24 cellular contexts compared by ENCODE assay signal in genomic region chr22:47133263-47133662, GRCh38.
DNase-seq lines count a peak whose midpoint lies in the region; ATAC-seq and TF ChIP-seq lines count a peak whose summit lies in the region.
"Had no signal": no experiment of that assay in that cellular context is flagged by ENCODE, and none has a peak within 500 bp of the region (broad histone marks: within the 10 kb centered on the region; RNA-seq: fewer than 3 reads in every experiment).

No MANE protein-coding gene starts in this region.

- H3K27ac ChIP-seq in H9 (ENCODE audit: insufficient read length, low read depth, low read length) (no peak overlapping the region), endodermal cell (ENCODE audit: low read depth, low read length) (no peak overlapping the region), neuronal stem cell (replicated peaks; ENCODE audit: low read length) (no peak overlapping the region)
- H3K27ac ChIP-seq: C4-2B, HL-60, KMS-11 had no signal

- H3K23me2 ChIP-seq in H9 (ENCODE audit: insufficient read length, low read depth, low read length, poor library complexity, severe bottlenecking), result no peaks in the 10 kb centered on the region

- H3K36me3 Mint-ChIP-seq in H9 (ENCODE audit: insufficient read depth in 1 of 3, low read depth in 3 of 3), result peaks cover 0 to 7% (median 0%) of the 10 kb centered on the region in 3 experiments; a peak in 3 of 7 replicates
- H3K36me3 Mint-ChIP-seq in endodermal cell (ENCODE audit: low read depth), result peaks cover 8% of the 10 kb centered on the region
- H3K36me3 Mint-ChIP-seq in stimulated activated naive B cell treated with anti-CD40 and anti-IgM and Interleukin-4, amounts not matched to agents 10 μg/mL and 1 μg/mL and 100 μg/mL, for 72 hours, result peaks cover 24 to 49% of the 10 kb centered on the region in 2 donors
- H3K36me3 Mint-ChIP-seq: IgD-negative memory B cell had no signal

- no peak; the same call in 1 of the 2 replicates for TF ChIP-seq CTCF in AG10803 (conservative IDR thresholded peaks at IDR 0.05; ENCODE audit: low read length)
- TF ChIP-seq CTCF in H9 (conservative IDR thresholded peaks at IDR 0.05), result peak; percentile 16; the same call in 1 of the 3 replicates
- no peak for TF ChIP-seq CTCF in endodermal cell (conservative IDR thresholded peaks at IDR 0.05)

- no peak overlapping the region for H3K18ac ChIP-seq in H9 (ENCODE audit: insufficient read length, low read depth, low read length)
- H3K18ac ChIP-seq in neuronal stem cell (ENCODE audit: low read length), result no peak overlapping the region

- H4K20me1 ChIP-seq in H9 (ENCODE audit: control insufficient read depth, insufficient read depth, insufficient read length), result no peaks in the 10 kb centered on the region

- no peak overlapping the region for H4K5ac ChIP-seq in H9 (ENCODE audit: insufficient read length, low read depth, low read length)

- H2BK5ac ChIP-seq in H9 (ENCODE audit: insufficient read length, low read length) (no peak overlapping the region), neuronal stem cell (ENCODE audit: low read length) (no peak overlapping the region)

- H3K79me1 ChIP-seq in H9 (ENCODE audit: insufficient read depth, low read depth, low read length, poor library complexity, severe bottlenecking) (no peaks in the 10 kb centered on the region), neuronal stem cell (ENCODE audit: low read depth, low read length) (no peaks in the 10 kb centered on the region)

- H2AFZ ChIP-seq in H9 (ENCODE audit: low read length) (no peak overlapping the region), neuronal stem cell (ENCODE audit: low read length) (no peak overlapping the region)

- no peak overlapping the region for H2BK20ac ChIP-seq in H9 (ENCODE audit: low read depth, low read length, poor library complexity, severe bottlenecking)

- no peak overlapping the region for H3K56ac ChIP-seq in H9 (ENCODE audit: insufficient read length, low read depth, low read length)

- H3K27me3 Mint-ChIP-seq in H9 (ENCODE audit: low read depth), result peaks cover 4% of the 10 kb centered on the region; the same call in 1 of the 2 replicates
- H3K27me3 Mint-ChIP-seq in endodermal cell (ENCODE audit: insufficient read depth), result no peaks in the 10 kb centered on the region
- no peaks in the 10 kb centered on the region for H3K27me3 Mint-ChIP-seq in stimulated activated naive B cell treated with anti-CD40 and anti-IgM and Interleukin-4, amounts not matched to agents 10 μg/mL and 1 μg/mL and 100 μg/mL, for 72 hours
- H3K27me3 Mint-ChIP-seq: B cell, IgD-negative memory B cell had no signal

- H3K9ac ChIP-seq in H9 (ENCODE audit: extremely low read depth, insufficient read length, low read length), result no peak overlapping the region
- H3K9ac ChIP-seq in endodermal cell (ENCODE audit: extremely low read depth, low read length, poor library complexity, severe bottlenecking), result no peak overlapping the region
- no peak overlapping the region for H3K9ac ChIP-seq in neuronal stem cell (ENCODE audit: low read depth, low read length, poor library complexity)
- H3K9ac ChIP-seq: KMS-11 had no signal

- H3K4me1 Mint-ChIP-seq in H9, result peaks cover 9 to 11% of the 10 kb centered on the region in 2 experiments
- peaks cover 6% of the 10 kb centered on the region for H3K4me1 Mint-ChIP-seq in endodermal cell
- peaks cover 2 to 7% of the 10 kb centered on the region in 2 donors for H3K4me1 Mint-ChIP-seq in stimulated activated naive B cell treated with anti-CD40 and anti-IgM and Interleukin-4, amounts not matched to agents 10 μg/mL and 1 μg/mL and 100 μg/mL, for 72 hours

- peak; percentile 20 for DNase-seq in AG10803 (ENCODE audit: low read depth)
- no peak for DNase-seq in H9
- peak; percentile 61 for DNase-seq in endodermal cell
- no peak for DNase-seq in neuronal stem cell (ENCODE audit: low spot score)
- DNase-seq in stimulated activated naive B cell treated with anti-CD40 and anti-IgM and Interleukin-4, amounts not matched to agents 10 μg/mL and 1 μg/mL and 100 μg/mL, for 72 hours, result no peak
- DNase-seq: Caco-2; CD8-positive, alpha-beta T cell; GDM1; MM.1S; NCI-H1694 treated with DMSO at 0.1 percent for 48 hours; NCI-H2081; NCI-H2171; NCI-H226; NCI-H510A; NCI-H774 had no signal

- no peak overlapping the region for H2BK15ac ChIP-seq in H9 (ENCODE audit: low read depth, low read length)
- H2BK15ac ChIP-seq in neuronal stem cell (ENCODE audit: low read length), result no peak overlapping the region

- H3K4me2 ChIP-seq in H9 (ENCODE audit: insufficient read depth, insufficient read length, low read length) (no peak overlapping the region), neuronal stem cell (ENCODE audit: insufficient read depth, low read length, poor library complexity, severe bottlenecking) (no peak overlapping the region)
- H3K4me2 ChIP-seq: KMS-11 had no signal

- H3K27ac Mint-ChIP-seq in H9, result no peak overlapping the region
- no peak overlapping the region for H3K27ac Mint-ChIP-seq in endodermal cell
- no peak overlapping the region for H3K27ac Mint-ChIP-seq in stimulated activated naive B cell treated with anti-CD40 and anti-IgM and Interleukin-4, amounts not matched to agents 10 μg/mL and 1 μg/mL and 100 μg/mL, for 72 hours
- H3K27ac Mint-ChIP-seq: B cell; CD8-positive, alpha-beta T cell had no signal

- H3K9me3 Mint-ChIP-seq in H9, result peaks cover 0 to 2% of the 10 kb centered on the region in 2 experiments; a peak in 1 of 5 replicates
- H3K9me3 Mint-ChIP-seq in endodermal cell, result no peaks in the 10 kb centered on the region
- H3K9me3 Mint-ChIP-seq in stimulated activated naive B cell treated with anti-CD40 and anti-IgM and Interleukin-4, amounts not matched to agents 10 μg/mL and 1 μg/mL and 100 μg/mL, for 72 hours, result no peaks in the 10 kb centered on the region
- H3K9me3 Mint-ChIP-seq: CD8-positive, alpha-beta T cell; IgD-negative memory B cell had no signal

- H2AK5ac ChIP-seq in H9 (ENCODE audit: insufficient read length, low read length), result no peak overlapping the region
- H2AK5ac ChIP-seq in neuronal stem cell (ENCODE audit: low read depth, low read length), result no peak overlapping the region

- H3K4ac ChIP-seq in H9 (ENCODE audit: low read depth, low read length), result no peak overlapping the region
- H3K4ac ChIP-seq in neuronal stem cell (ENCODE audit: low read length), result no peak overlapping the region

- H4K91ac ChIP-seq in H9 (ENCODE audit: insufficient read length, low read depth, low read length), result no peak overlapping the region
- H4K91ac ChIP-seq in neuronal stem cell (ENCODE audit: low read depth, low read length, poor library complexity), result no peak overlapping the region

- H3K4me3 Mint-ChIP-seq in H9, result no peak overlapping the region
- H3K4me3 Mint-ChIP-seq in endodermal cell, result no peak overlapping the region
- H3K4me3 Mint-ChIP-seq in stimulated activated naive B cell treated with anti-CD40 and anti-IgM and Interleukin-4, amounts not matched to agents 10 μg/mL and 1 μg/mL and 100 μg/mL, for 72 hours, result no peak overlapping the region
- H3K4me3 Mint-ChIP-seq: B cell; CD8-positive, alpha-beta T cell had no signal

- no peaks in the 10 kb centered on the region for H3K79me2 ChIP-seq in H9 (ENCODE audit: insufficient read depth, low read length)

- no peak for ATAC-seq in stimulated activated naive B cell treated with anti-CD40 and anti-IgM and Interleukin-4, amounts not matched to agents 10 μg/mL and 1 μg/mL and 100 μg/mL, for 72 hours (replicated peaks)
- ATAC-seq in HG03521 (IDR thresholded peaks at IDR 0.05; ENCODE audit: unreplicated experiment) (no peak), GM18519 (IDR thresholded peaks at IDR 0.05; ENCODE audit: low FRiP score, unreplicated experiment) (no peak)
- ATAC-seq: CD8-positive, alpha-beta T cell; SK-N-SH treated with all-trans-retinoic acid at 6 μM for 48 hours had no signal

- H3K4me3 ChIP-seq in AG10803 (ENCODE audit: low read length), result no peak overlapping the region
- no peak overlapping the region for H3K4me3 ChIP-seq in endodermal cell (ENCODE audit: low read length)
- H3K4me3 ChIP-seq in neuronal stem cell (ENCODE audit: low read length in 2 of 2), result no peak overlapping the region
- H3K4me3 ChIP-seq: HAP-1 had no signal

- H3K27me3 ChIP-seq in H9 (ENCODE audit: insufficient read depth, low read length) (no peaks in the 10 kb centered on the region), endodermal cell (ENCODE audit: control insufficient read depth, insufficient read depth, low read length, poor library complexity, severe bottlenecking) (no peaks in the 10 kb centered on the region), neuronal stem cell (ENCODE audit: control insufficient read depth in 3 of 3, insufficient read depth in 3 of 3, low read depth in 1 of 3, low read length in 3 of 3) (no peaks in the 10 kb centered on the region)

- no peak overlapping the region for H2BK12ac ChIP-seq in H9 (ENCODE audit: insufficient read length, low read depth, low read length)
- no peak overlapping the region for H2BK12ac ChIP-seq in neuronal stem cell (ENCODE audit: low read length)

- H3T11ph ChIP-seq in H9 (ENCODE audit: low read length), result no peak overlapping the region

- H3K4me1 ChIP-seq in H9 (ENCODE audit: insufficient read depth, low read length) (no peaks in the 10 kb centered on the region), endodermal cell (ENCODE audit: control insufficient read depth, insufficient read depth, low read length) (no peaks in the 10 kb centered on the region), neuronal stem cell (ENCODE audit: control insufficient read depth in 2 of 2, insufficient read depth in 1 of 2, low read depth in 1 of 2, low read length in 2 of 2) (peaks cover 0 to 5% of the 10 kb centered on the region in 2 donors)
- H3K4me1 ChIP-seq: HAP-1 had no signal

- H4K8ac ChIP-seq in H9 (replicated peaks; ENCODE audit: insufficient read length, low read depth, low read length), result no peak overlapping the region
- H4K8ac ChIP-seq in neuronal stem cell (ENCODE audit: low read depth, low read length), result no peak overlapping the region

- H3K23ac ChIP-seq in H9 (ENCODE audit: insufficient read length, low read depth, low read length) (no peak overlapping the region), neuronal stem cell (ENCODE audit: low read depth, low read length, poor library complexity) (peak overlapping the region; percentile 60)

- no peak overlapping the region for H3K14ac ChIP-seq in H9 (ENCODE audit: insufficient read depth, low read length)
- H3K14ac ChIP-seq in neuronal stem cell (ENCODE audit: low read length), result peak overlapping the region; percentile 63

- H2BK120ac ChIP-seq in H9 (ENCODE audit: low read depth, low read length, poor library complexity, severe bottlenecking), result no peak overlapping the region
- H2BK120ac ChIP-seq in neuronal stem cell (ENCODE audit: low read depth, low read length), result no peak overlapping the region

- WGBS in H9 (ENCODE audit: extremely low coverage, insufficient read length, low lambda C conversion rate), result no CpG with 5 or more reads among the region's 11 CpGs
- 81 to 82% methylated on average over 9 to 11 of the region's 11 CpGs for WGBS in endodermal cell (ENCODE audit: insufficient coverage in 1 of 2, insufficient read length in 1 of 2), 2 experiments
- WGBS in neuronal stem cell (ENCODE audit: extremely low coverage in 2 of 2, insufficient read length in 2 of 2, insufficient replicate concordance in 1 of 2), 2 donors, result no CpG with 5 or more reads among the region's 11 CpGs

- no peaks in the 10 kb centered on the region for H3K9me3 ChIP-seq in H9 (ENCODE audit: control insufficient read depth, low read depth, low read length)
- no peaks in the 10 kb centered on the region for H3K9me3 ChIP-seq in endodermal cell (ENCODE audit: control insufficient read depth, low read length)
- H3K9me3 ChIP-seq in neuronal stem cell (replicated peaks in 1 of 2; ENCODE audit: control insufficient read depth in 2 of 2, insufficient read depth in 1 of 2, low read depth in 1 of 2, low read length in 2 of 2), result no peaks in the 10 kb centered on the region
- H3K9me3 ChIP-seq: Caco-2, HAP-1 had no signal

- H3K36me3 ChIP-seq in endodermal cell (ENCODE audit: control insufficient read depth, insufficient read depth, low read length) (no peaks in the 10 kb centered on the region), neuronal stem cell (replicated peaks in 1 of 2; ENCODE audit: control insufficient read depth in 2 of 2, insufficient read depth in 2 of 2, low read length in 2 of 2) (no peaks in the 10 kb centered on the region)
- H3K36me3 ChIP-seq: HAP-1 had no signal

Comparison
In these comparisons a context has a peak if more than half of its experiments do, and no peak if none do; other contexts are left out.
1. DNase-seq: peak in AG10803 (single experiment) and endodermal cell (single experiment); none in H9 (single experiment), neuronal stem cell (single experiment) and stimulated activated naive B cell treated with anti-CD40 and anti-IgM and Interleukin-4, amounts not matched to agents 10 μg/mL and 1 μg/mL and 100 μg/mL, for 72 hours (single experiment).